Comparison of ENCODE assay signal across 8 cellular contexts in genomic region chr1:1918901-1919303, GRCh38. TPM values are rescaled to one million over a fixed set of nuclear protein-coding genes. Genes with fewer than 3 reads are reported as not detected.
DNase-seq lines count a peak whose midpoint lies in the region; ATAC-seq, FAIRE-seq and TF ChIP-seq lines count a peak whose summit lies in the region.

TMEM52 (minus strand) TSS chr1:1919279; CDS start chr1:1919265, 14 bp downstream.

- H3K27me3 Mint-ChIP-seq in astrocyte (ENCODE audit: low read depth, unreplicated experiment), result peaks cover 23% of the 10 kb centered on the region
- H3K27me3 Mint-ChIP-seq in mesothelial cell of epicardium (ENCODE audit: low read depth), result peaks cover 12% of the 10 kb centered on the region

- intact Hi-C loops in left cardiac atrium (cut with DNase I), result no loop called here

- no peaks in the 10 kb centered on the region for H3K9me3 ChIP-seq in cardiac muscle cell (ENCODE audit: low read depth)
- no peaks in the 10 kb centered on the region for H3K9me3 ChIP-seq in astrocyte (ENCODE audit: insufficient read depth, low read depth, low read length)

- H3K36me3 ChIP-seq in cardiac muscle cell (no peaks in the 10 kb centered on the region), astrocyte (ENCODE audit: insufficient read depth, low read length) (no peaks in the 10 kb centered on the region)

- FAIRE-seq in astrocyte (lab: Jason Lieb, UNC), result no peak

- H4K20me1 ChIP-seq in astrocyte (ENCODE audit: insufficient read depth, low read length), result no peaks in the 10 kb centered on the region

- DNase-seq in cardiac muscle cell (ENCODE audit: low read depth in 1 of 2, low spot score in 1 of 2) (no peak), left cardiac atrium (no peak), astrocyte (ENCODE audit: low read depth) (no peak), mesothelial cell of epicardium (ENCODE audit: low spot score in 2 of 2, unreplicated experiment in 2 of 2) (no peak), pons (ENCODE audit: low spot score) (no peak), DMS 273 (lab: John Stamatoyannopoulos, UW; ENCODE audit: unreplicated experiment) (no peak), AG20443 (ENCODE audit: low spot score) (no peak)

- ATAC-seq in left cardiac atrium (no peak), HG03442 (IDR thresholded peaks at IDR 0.05; ENCODE audit: unreplicated experiment) (peak; percentile 25)

- peak within 1 kb of the TSS; percentile 36 for H3K4me3 ChIP-seq in cardiac muscle cell
- H3K4me3 ChIP-seq in astrocyte (ENCODE audit: insufficient read depth, low read depth, low read length), result peak within 1 kb of the TSS; percentile 55

- H3K79me2 ChIP-seq in astrocyte (ENCODE audit: insufficient read depth, low read length), result no peaks in the 10 kb centered on the region

- H3K4me3 Mint-ChIP-seq in astrocyte (ENCODE audit: unreplicated experiment) (no peak within 1 kb of the TSS), mesothelial cell of epicardium (peak within 1 kb of the TSS; percentile 51)

- H3K4me1 ChIP-seq in cardiac muscle cell (ENCODE audit: low read depth) (peaks cover 12% of the 10 kb centered on the region), astrocyte (ENCODE audit: insufficient read depth, low read length) (peaks cover 6% of the 10 kb centered on the region)

- no peaks in the 10 kb centered on the region for H3K36me3 Mint-ChIP-seq in astrocyte (ENCODE audit: low read depth, unreplicated experiment)
- no peaks in the 10 kb centered on the region for H3K36me3 Mint-ChIP-seq in mesothelial cell of epicardium

- peak within 1 kb of the TSS; percentile 92 for H2AFZ ChIP-seq in astrocyte (ENCODE audit: low read depth, low read length)

- H3K27ac ChIP-seq in cardiac muscle cell, result no peak within 1 kb of the TSS
- no peak within 1 kb of the TSS for H3K27ac ChIP-seq in astrocyte (ENCODE audit: low read depth, low read length)

- no peaks in the 10 kb centered on the region for H3K4me1 Mint-ChIP-seq in astrocyte (ENCODE audit: low read depth, unreplicated experiment)
- H3K4me1 Mint-ChIP-seq in mesothelial cell of epicardium, result no peaks in the 10 kb centered on the region

- H3K27ac Mint-ChIP-seq in astrocyte (ENCODE audit: unreplicated experiment) (no peak within 1 kb of the TSS), mesothelial cell of epicardium (no peak within 1 kb of the TSS)

- H3K9ac ChIP-seq in astrocyte (ENCODE audit: low read length), result peak within 1 kb of the TSS; percentile 41

- H3K9me3 Mint-ChIP-seq in astrocyte (ENCODE audit: unreplicated experiment), result no peaks in the 10 kb centered on the region
- H3K9me3 Mint-ChIP-seq in mesothelial cell of epicardium, result no peaks in the 10 kb centered on the region

- no peak for TF ChIP-seq CTCF in cardiac muscle cell (IDR thresholded peaks at IDR 0.05; ENCODE audit: low read depth, low read length)
- TF ChIP-seq CTCF in astrocyte (IDR thresholded peaks at IDR 0.05; ENCODE audit: insufficient read depth, low read depth, low read length), result no peak
- TF ChIP-seq CTCF in mesothelial cell of epicardium (IDR thresholded peaks at IDR 0.05; ENCODE audit: unreplicated experiment), result no peak

- H3K27me3 ChIP-seq in cardiac muscle cell (no peaks in the 10 kb centered on the region), astrocyte (ENCODE audit: insufficient read depth, low read length) (no peaks in the 10 kb centered on the region)

- peak within 1 kb of the TSS; percentile 84 for H3K4me2 ChIP-seq in astrocyte (ENCODE audit: low read length)

RNA-seq across cellular contexts. Expression of gene TMEM52, which starts in this region (rescaled TPM):
- total RNA-seq in cardiac muscle cell (6.9 and 7.1 TPM in 2 replicates), left cardiac atrium (under 1 TPM; 0.68 to 0.82 TPM), astrocyte (0.84 and 1.4 TPM in 2 replicates), mesothelial cell of epicardium (2.1 to 2.8 TPM (median 2.5 TPM) in 3 replicates)
- 4.2 and 16.6 TPM in 2 replicates for polyA plus RNA-seq in cardiac muscle cell
